Comparison of ENCODE assay signal across 12 cellular contexts in genomic region chr16:14485811-14486519, GRCh38.
DNase-seq lines count a peak whose midpoint lies in the region; ATAC-seq and TF ChIP-seq lines count a peak whose summit lies in the region.
"Had no signal": no experiment of that assay in that cellular context is flagged by ENCODE, and none has a peak within 500 bp of the region (broad histone marks: within the 10 kb centered on the region; RNA-seq: fewer than 3 reads in every experiment).

No MANE protein-coding gene starts in this region.

- H3K9me3 ChIP-seq in CD8-positive, alpha-beta memory T cell (ENCODE audit: low read length): no peaks in the 10 kb centered on the region
- H3K9me3 ChIP-seq in adrenal gland (replicated peaks in 1 of 3) (no peaks in the 10 kb centered on the region), iPS-18a (ENCODE audit: control insufficient read depth, low read depth, low read length) (peaks cover under 1% of the 10 kb centered on the region), gastrocnemius medialis (no peaks in the 10 kb centered on the region)

- peak overlapping the region; percentile 7 for H3K9ac ChIP-seq in iPS-18a (ENCODE audit: low read length)

- H3K4me3 Mint-ChIP-seq in CD8-positive, alpha-beta memory T cell: no peak overlapping the region
- H3K4me3 Mint-ChIP-seq: activated B cell treated with CpG ODN at 0.5 μM for 24 hours had no signal

- no peaks in the 10 kb centered on the region for H3K27me3 ChIP-seq in CD8-positive, alpha-beta memory T cell (ENCODE audit: insufficient read depth, low read length, poor library complexity, severe bottlenecking)
- no peaks in the 10 kb centered on the region for H3K27me3 ChIP-seq in adrenal gland
- H3K27me3 ChIP-seq in iPS-18a (ENCODE audit: control insufficient read depth, insufficient read depth, low read length): no peaks in the 10 kb centered on the region
- H3K27me3 ChIP-seq in gastrocnemius medialis: no peaks in the 10 kb centered on the region

- intact Hi-C loops in adrenal gland (cut with DNase I): no loop called here
- intact Hi-C loops in gastrocnemius medialis (cut with DNase I; ENCODE audit: low total_unique reads): loop anchor here (2.0 to 5.0 kb wide), 2 partner anchors 43 to 49 kb away; no protein-coding TSS in a partner anchor

- peaks cover 13 to 41% (median 22%) of the 10 kb centered on the region in 3 donors for H3K36me3 Mint-ChIP-seq in CD8-positive, alpha-beta memory T cell

- no peak for ATAC-seq in gastrocnemius medialis
- ATAC-seq in HG03460 (IDR thresholded peaks at IDR 0.05; ENCODE audit: unreplicated experiment): no peak
- no peak for ATAC-seq in HG03159 (IDR thresholded peaks at IDR 0.05; ENCODE audit: unreplicated experiment)

- CTCF ChIA-PET in CD8-positive, alpha-beta memory T cell (lab: Charles Lee): no interaction called here

- H3K27ac ChIP-seq in CD8-positive, alpha-beta memory T cell (ENCODE audit: low read depth, low read length): peak overlapping the region; percentile 28
- peak overlapping the region; percentile 35 to 88 (median 68) for H3K27ac ChIP-seq in adrenal gland
- H3K27ac ChIP-seq in iPS-18a (ENCODE audit: low read length): peak overlapping the region; percentile 9
- H3K27ac ChIP-seq in gastrocnemius medialis: peak overlapping the region; percentile 81 to 92 (median 86)

- H3K4me1 ChIP-seq in CD8-positive, alpha-beta memory T cell (ENCODE audit: insufficient read depth, low read length): peaks cover 12% of the 10 kb centered on the region
- H3K4me1 ChIP-seq in adrenal gland (replicated peaks in 1 of 2) (peaks cover 38 to 46% of the 10 kb centered on the region in 2 donors), iPS-18a (ENCODE audit: control insufficient read depth, low read depth, low read length) (peaks cover 19% of the 10 kb centered on the region), gastrocnemius medialis (peaks cover 34 to 44% of the 10 kb centered on the region in 2 donors)

- no peak overlapping the region for H3K27ac Mint-ChIP-seq in CD8-positive, alpha-beta memory T cell
- H3K27ac Mint-ChIP-seq: activated B cell treated with CpG ODN at 0.5 μM for 24 hours had no signal

- no peak for DNase-seq in CD8-positive, alpha-beta memory T cell
- no peak for DNase-seq in adrenal gland
- no peak for DNase-seq in gastrocnemius medialis
- DNase-seq in pons (ENCODE audit: low spot score): no peak
- DNase-seq in AG08396 (ENCODE audit: low spot score): no peak
- DNase-seq: activated B cell treated with CpG ODN at 0.5 μM for 24 hours; MM.1S; stimulated activated CD8-positive, alpha-beta memory T cell treated with anti-CD3 and anti-CD28 coated beads, Interleukin-4, amount 100 ng/mL, for 48 hours had no signal

- no peak overlapping the region for H3K4me3 ChIP-seq in CD8-positive, alpha-beta memory T cell (ENCODE audit: low read length)
- H3K4me3 ChIP-seq in adrenal gland (peak overlapping the region in 1 of 4 donors; percentile 57), iPS-18a (ENCODE audit: low read length) (no peak overlapping the region), gastrocnemius medialis (peak overlapping the region in 2 of 4 donors; percentile 50 to 59)

- POLR2A ChIA-PET in CD8-positive, alpha-beta memory T cell (lab: Charles Lee): no interaction called here

- in situ Hi-C loops in gastrocnemius medialis (cut with MboI; ENCODE audit: low sequenced_read_pairs in 4 of 4): no loop called here

- no peak for TF ChIP-seq CTCF in adrenal gland (IDR thresholded peaks at IDR 0.05)
- no peak for TF ChIP-seq CTCF in gastrocnemius medialis (IDR thresholded peaks at IDR 0.05 in 4 of 5, conservative IDR thresholded peaks at IDR 0.05 in 1 of 5)

- no peaks in the 10 kb centered on the region for H3K27me3 Mint-ChIP-seq in CD8-positive, alpha-beta memory T cell
- H3K27me3 Mint-ChIP-seq: activated B cell treated with CpG ODN at 0.5 μM for 24 hours had no signal

- H3K9me3 Mint-ChIP-seq in CD8-positive, alpha-beta memory T cell: no peaks in the 10 kb centered on the region
- H3K9me3 Mint-ChIP-seq: CD14-positive monocyte had no signal

- peaks cover 12% of the 10 kb centered on the region for H3K36me3 ChIP-seq in CD8-positive, alpha-beta memory T cell (ENCODE audit: insufficient read depth, low read length)
- H3K36me3 ChIP-seq in adrenal gland (replicated peaks in 1 of 2) (peaks cover 0 to 8% of the 10 kb centered on the region in 2 donors), iPS-18a (ENCODE audit: control insufficient read depth, low read depth, low read length) (peaks cover 9% of the 10 kb centered on the region), gastrocnemius medialis (peaks cover 0 to 4% of the 10 kb centered on the region in 2 donors)

- no peak for TF ChIP-seq POLR2A in adrenal gland (IDR thresholded peaks at IDR 0.05)
- TF ChIP-seq POLR2A in gastrocnemius medialis (IDR thresholded peaks at IDR 0.05): no peak

- 81 to 86% (median 86%) methylated on average over 16 of the region's 16 CpGs for WGBS in adrenal gland, 4 donors

- H3K4me1 Mint-ChIP-seq in CD8-positive, alpha-beta memory T cell: peaks cover 14 to 24% (median 23%) of the 10 kb centered on the region in 3 donors

Comparison
In these comparisons a context has a peak if more than half of its experiments do, and no peak if none do; other contexts are left out.
1. H3K27ac ChIP-seq: peak in every context shown above with its lines; median percentile 86 in gastrocnemius medialis; 68 in adrenal gland; 28 in CD8-positive, alpha-beta memory T cell; 9 in iPS-18a.